ENCODE assay signal across 9 cellular contexts in the genomic region with DNA sequence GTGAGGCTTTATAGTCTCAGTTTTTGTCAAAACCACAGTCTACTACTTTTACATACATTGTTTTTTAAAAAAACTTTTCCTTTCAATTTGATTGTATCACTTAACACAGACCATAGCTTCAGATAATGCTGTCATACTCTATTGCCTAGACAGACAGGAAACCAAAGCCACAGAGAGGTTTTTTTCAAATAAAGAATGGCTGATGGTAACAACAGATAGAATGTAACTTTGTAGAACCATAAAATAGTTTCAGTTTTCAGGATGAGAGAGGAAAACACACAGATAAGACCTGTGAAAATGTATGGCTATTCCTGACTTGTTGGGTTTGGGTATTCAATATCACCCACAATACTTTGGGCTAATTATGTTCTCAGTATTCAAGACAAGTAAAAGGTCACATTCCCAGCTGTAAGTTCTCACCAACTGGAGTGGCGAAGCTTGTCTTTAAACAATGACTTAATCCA.
DNase-seq lines count a peak whose midpoint lies in the region; ATAC-seq and TF ChIP-seq lines count a peak whose summit lies in the region.
"Had no signal": no experiment of that assay in that cellular context is flagged by ENCODE, and none has a peak within 500 bp of the region (broad histone marks: within the 10 kb centered on the region; RNA-seq: fewer than 3 reads in every experiment).

No MANE protein-coding gene starts in this region.

- H3K4me3 ChIP-seq in fibroblast of pulmonary artery (replicated peaks; ENCODE audit: low read depth, low read length) (no peak overlapping the region), lower lobe of right lung (no peak overlapping the region)
- H3K4me3 ChIP-seq: esophagus muscularis mucosa had no signal

- DNase-seq in fibroblast of pulmonary artery (ENCODE audit: low read depth) (peak; percentile 39), SW 1271 (lab: John Stamatoyannopoulos, UW) (no peak), NCI-H146 treated with DMSO at 0.1 percent for 48 hours (lab: John Stamatoyannopoulos, UW; ENCODE audit: unreplicated experiment) (no peak), lower lobe of right lung (no peak)
- DNase-seq in stimulated activated CD4-positive, alpha-beta T cell treated with anti-CD3 and anti-CD28 coated beads, Interleukin-15, amount 100 ng/mL, for 24 hours: no peak

- TF ChIP-seq CTCF in fibroblast of pulmonary artery (IDR thresholded peaks at IDR 0.05; ENCODE audit: low read length, missing control alignments) (no peak), lower lobe of right lung (IDR thresholded peaks at IDR 0.05) (no peak)

- intact Hi-C loops in lower lobe of right lung (cut with DNase I): no loop called here

- no peak for TF ChIP-seq POLR2A in GM18505 (IDR thresholded peaks at IDR 0.05; ENCODE audit: borderline replicate concordance, extremely low read depth, insufficient read depth, insufficient read length)

- no peak overlapping the region for H3K27ac ChIP-seq in lower lobe of right lung
- H3K27ac ChIP-seq: esophagus muscularis mucosa had no signal

- ATAC-seq in GM18505 (IDR thresholded peaks at IDR 0.05; ENCODE audit: unreplicated experiment) (peak; percentile 99), GM21619 (IDR thresholded peaks at IDR 0.05; ENCODE audit: unreplicated experiment) (peak; percentile 98), HG03565 (IDR thresholded peaks at IDR 0.05; ENCODE audit: unreplicated experiment) (peak; percentile 99), lower lobe of right lung (no peak)

- no peaks in the 10 kb centered on the region for H3K27me3 ChIP-seq in lower lobe of right lung (ENCODE audit: low read depth)
- H3K27me3 ChIP-seq: esophagus muscularis mucosa had no signal

- no peaks in the 10 kb centered on the region for H3K36me3 ChIP-seq in lower lobe of right lung
- H3K36me3 ChIP-seq: esophagus muscularis mucosa had no signal

- H3K9me3 ChIP-seq in lower lobe of right lung: no peaks in the 10 kb centered on the region
- H3K9me3 ChIP-seq: esophagus muscularis mucosa had no signal

- H3K4me1 ChIP-seq in lower lobe of right lung: no peaks in the 10 kb centered on the region
- H3K4me1 ChIP-seq: esophagus muscularis mucosa had no signal

Comparison
In these comparisons a context has a peak if more than half of its experiments do, and no peak if none do; other contexts are left out.
1. ATAC-seq: peak in GM18505 (single experiment), GM21619 (single experiment) and HG03565 (single experiment); none in lower lobe of right lung (0 of 2).